Comparison of ENCODE assay signal across 8 cellular contexts in the genomic region with DNA sequence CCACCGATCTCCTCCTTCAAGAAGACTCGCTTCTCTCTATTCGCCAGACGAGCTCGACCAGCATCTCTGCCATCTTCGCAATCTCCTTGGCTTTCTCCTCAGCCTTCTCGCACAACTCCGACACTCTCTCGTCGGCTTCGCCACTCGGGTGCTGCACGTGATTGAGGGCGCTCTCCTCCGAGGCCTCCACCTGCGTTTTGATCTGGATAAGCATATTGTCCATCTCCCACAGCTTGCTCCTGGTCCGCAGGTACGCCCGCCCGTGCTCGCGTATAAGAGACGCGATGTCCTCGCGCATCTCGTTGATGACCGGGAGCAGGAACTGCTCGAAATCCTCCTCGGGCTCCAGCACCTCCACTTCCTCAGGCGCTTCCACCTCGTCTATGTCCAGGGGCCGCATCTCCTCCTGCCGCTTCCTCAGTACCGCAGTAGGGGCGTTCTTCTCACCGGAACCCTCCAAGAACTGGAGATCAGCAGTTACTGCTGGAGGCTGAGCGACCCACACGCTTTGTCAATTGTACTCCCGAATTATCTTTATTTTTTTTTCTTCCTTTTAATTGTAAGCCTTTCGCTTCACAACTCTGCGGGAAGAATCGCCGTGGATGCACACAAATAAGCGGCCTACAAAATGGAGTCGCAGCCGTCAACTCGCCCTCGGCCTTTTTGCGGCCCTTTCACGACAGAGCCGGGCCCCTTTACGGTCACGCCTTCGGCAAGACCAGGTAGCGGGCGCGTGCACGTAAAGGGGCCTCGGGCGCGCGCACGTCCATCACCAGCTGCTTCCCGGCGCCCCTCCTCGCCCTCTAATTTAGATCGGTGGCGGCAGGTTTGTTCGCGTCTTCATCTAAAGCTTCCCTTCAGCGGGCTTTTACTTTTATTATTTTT. TPM values are rescaled to one million over a fixed set of nuclear protein-coding genes. Genes with fewer than 3 reads are reported as not detected.
DNase-seq lines count a peak whose midpoint lies in the region; FAIRE-seq and TF ChIP-seq lines count a peak whose summit lies in the region.

A gene (minus strand): TSS at position 636 of the 885 bp plus-strand sequence. CDS start 236 bp downstream, at position 400.

- no peak within 1 kb of the TSS for H2BK12ac ChIP-seq in neuronal stem cell (ENCODE audit: low read length)

- H2BK15ac ChIP-seq in neuronal stem cell (ENCODE audit: low read length): no peak within 1 kb of the TSS

- intact Hi-C loops in activated naive CD4-positive, alpha-beta T cell treated with anti-CD3 and anti-CD28 coated beads for 36 hours (cut with micrococcal nuclease): loop anchor here (1.0 to 2.0 kb wide), 5 partner anchors 8 to 73 kb away; a partner anchor contains a TSS

- no peak within 1 kb of the TSS for H3K4ac ChIP-seq in neuronal stem cell (ENCODE audit: low read length)

- FAIRE-seq in G401.6 (lab: Jason Lieb, UNC): peak; percentile 92
- no peak for FAIRE-seq in frontal cortex (lab: Jason Lieb, UNC)

- peak within 1 kb of the TSS; percentile 96 for H2AFZ ChIP-seq in neuronal stem cell (ENCODE audit: low read length)

- H3K9me3 ChIP-seq in HEK293 (ENCODE audit: control insufficient read depth, insufficient read depth, low read depth, low read length): no peaks in the 10 kb centered on the region
- H3K9me3 ChIP-seq in neuronal stem cell (replicated peaks in 1 of 2; ENCODE audit: control insufficient read depth in 2 of 2, insufficient read depth in 1 of 2, low read depth in 1 of 2, low read length in 2 of 2): peaks cover 1 to 40% of the 10 kb centered on the region in 2 donors
- H3K9me3 ChIP-seq in subcutaneous abdominal adipose tissue (ENCODE audit: control insufficient read depth in 5 of 5, low read length in 5 of 5): no peaks in the 10 kb centered on the region

- H3K27ac Mint-ChIP-seq in activated naive CD4-positive, alpha-beta T cell treated with anti-CD3 and anti-CD28 coated beads for 36 hours: peak within 1 kb of the TSS; percentile 98

- CTCF ChIA-PET in HEK293 (lab: Yijun Ruan, JAX): interaction anchor here (0.6 kb wide), 1 partner anchor 253 kb away, joined by 3 read pairs; no protein-coding TSS in a partner anchor
- CTCF ChIA-PET in activated naive CD4-positive, alpha-beta T cell treated with anti-CD3 and anti-CD28 coated beads for 36 hours (lab: Charles Lee): interaction anchor here (0.7 to 11.7 kb wide), 4 partner anchors 14 to 163 kb away, joined by 3 to 96 read pairs (median 7); a partner anchor contains a TSS

- WGBS in neuronal stem cell (ENCODE audit: extremely low coverage in 2 of 2, insufficient read length in 2 of 2, insufficient replicate concordance in 1 of 2), 2 donors: no CpG with 5 or more reads among the region's 72 CpGs

- no peak within 1 kb of the TSS for H2BK120ac ChIP-seq in neuronal stem cell (ENCODE audit: low read depth, low read length)

- H3K36me3 ChIP-seq in HEK293 (ENCODE audit: control insufficient read depth in 2 of 2, insufficient read depth in 1 of 2, low read length in 2 of 2) (peaks cover 0 to 23% of the 10 kb centered on the region in 2 experiments; a peak in 1 of 3 replicates), neuronal stem cell (replicated peaks in 1 of 2; ENCODE audit: control insufficient read depth in 2 of 2, insufficient read depth in 2 of 2, low read length in 2 of 2) (peaks cover 10 to 39% of the 10 kb centered on the region in 2 donors), subcutaneous abdominal adipose tissue (ENCODE audit: control insufficient read depth in 5 of 5, insufficient read depth in 5 of 5, low read length in 5 of 5) (peaks cover 0 to 9% (median 6%) of the 10 kb centered on the region in 5 donors)

- peak within 1 kb of the TSS; percentile 95 for H3K9ac ChIP-seq in neuronal stem cell (ENCODE audit: low read depth, low read length, poor library complexity)
- peak within 1 kb of the TSS; percentile 43 to 88 (median 82) for H3K9ac ChIP-seq in subcutaneous abdominal adipose tissue (ENCODE audit: low read length in 5 of 5)

- H3K27me3 Mint-ChIP-seq in activated naive CD4-positive, alpha-beta T cell treated with anti-CD3 and anti-CD28 coated beads for 36 hours (ENCODE audit: low read depth): no peaks in the 10 kb centered on the region

- H3K9me3 Mint-ChIP-seq in activated naive CD4-positive, alpha-beta T cell treated with anti-CD3 and anti-CD28 coated beads for 36 hours: peaks cover 4% of the 10 kb centered on the region

- H2BK5ac ChIP-seq in neuronal stem cell (ENCODE audit: low read length): no peak within 1 kb of the TSS

- no peaks in the 10 kb centered on the region for H3K4me1 ChIP-seq in HEK293 (ENCODE audit: control insufficient read depth, insufficient read depth, low read length)
- H3K4me1 ChIP-seq in neuronal stem cell (ENCODE audit: control insufficient read depth in 2 of 2, insufficient read depth in 1 of 2, low read depth in 1 of 2, low read length in 2 of 2): peaks cover 7 to 12% of the 10 kb centered on the region in 2 donors
- H3K4me1 ChIP-seq in subcutaneous abdominal adipose tissue (ENCODE audit: control insufficient read depth in 5 of 5, insufficient read depth in 5 of 5, low read length in 5 of 5): peaks cover 4 to 39% (median 33%) of the 10 kb centered on the region in 5 donors

- H3K36me3 Mint-ChIP-seq in activated naive CD4-positive, alpha-beta T cell treated with anti-CD3 and anti-CD28 coated beads for 36 hours (ENCODE audit: low read depth): peaks cover 35% of the 10 kb centered on the region

- peak within 1 kb of the TSS; percentile 25 for H3K23ac ChIP-seq in neuronal stem cell (ENCODE audit: low read depth, low read length, poor library complexity)

- H3K4me3 ChIP-seq in HEK293 (ENCODE audit: low read depth, low read length) (peak within 1 kb of the TSS; percentile 65), neuronal stem cell (ENCODE audit: low read length in 2 of 2) (peak within 1 kb of the TSS; percentile 92 to 100), subcutaneous abdominal adipose tissue (ENCODE audit: low read depth in 1 of 5, low read length in 5 of 5) (peak within 1 kb of the TSS; percentile 82 to 96 (median 92))

- H4K8ac ChIP-seq in neuronal stem cell (ENCODE audit: low read depth, low read length): no peak within 1 kb of the TSS

- POLR2A ChIA-PET in HEK293 (lab: Yijun Ruan, JAX): interaction anchor here (1.0 to 1.7 kb wide), 4 partner anchors 34 to 74 kb away, joined by 3 to 8 read pairs (median 5); a partner anchor contains a TSS

- H3K4me3 Mint-ChIP-seq in activated naive CD4-positive, alpha-beta T cell treated with anti-CD3 and anti-CD28 coated beads for 36 hours: peak within 1 kb of the TSS; percentile 98

- DNase-seq in NAMALWA (ENCODE audit: low spot score) (peak; percentile 97), SK-N-DZ (ENCODE audit: low spot score) (peak; percentile 95), frontal cortex (ENCODE audit: low spot score in 2 of 2) (peak; percentile 80 to 87), neuronal stem cell (ENCODE audit: low spot score) (peak; percentile 96)
- DNase-seq in activated naive CD4-positive, alpha-beta T cell treated with anti-CD3 and anti-CD28 coated beads for 36 hours: peak; percentile 98

- H3K4me2 ChIP-seq in neuronal stem cell (ENCODE audit: insufficient read depth, low read length, poor library complexity, severe bottlenecking): peak within 1 kb of the TSS; percentile 68

- H4K91ac ChIP-seq in neuronal stem cell (ENCODE audit: low read depth, low read length, poor library complexity): no peak within 1 kb of the TSS

- peaks cover 49% of the 10 kb centered on the region for H3K4me1 Mint-ChIP-seq in activated naive CD4-positive, alpha-beta T cell treated with anti-CD3 and anti-CD28 coated beads for 36 hours (ENCODE audit: low read depth)

- H3K27ac ChIP-seq in HEK293 (ENCODE audit: extremely low read depth, low read depth, low read length) (peak within 1 kb of the TSS; percentile 64), neuronal stem cell (replicated peaks; ENCODE audit: low read length) (peak within 1 kb of the TSS; percentile 74), subcutaneous abdominal adipose tissue (ENCODE audit: low read depth, low read length) (peak within 1 kb of the TSS; percentile 71)

- no peak for TF ChIP-seq CTCF in HEK293 (tag by site-specific recombination; IDR thresholded peaks at IDR 0.05)

- H3K14ac ChIP-seq in neuronal stem cell (ENCODE audit: low read length): no peak within 1 kb of the TSS

- peak within 1 kb of the TSS; percentile 23 for H2AK5ac ChIP-seq in neuronal stem cell (ENCODE audit: low read depth, low read length)

- peaks cover 6% of the 10 kb centered on the region for H3K79me1 ChIP-seq in neuronal stem cell (ENCODE audit: low read depth, low read length)

- H3K27me3 ChIP-seq in neuronal stem cell (ENCODE audit: control insufficient read depth in 3 of 3, insufficient read depth in 3 of 3, low read depth in 1 of 3, low read length in 3 of 3) (peaks cover 0 to 2% (median 0%) of the 10 kb centered on the region in 3 experiments), subcutaneous abdominal adipose tissue (ENCODE audit: control insufficient read depth in 5 of 5, insufficient read depth in 4 of 5, low read length in 5 of 5) (no peaks in the 10 kb centered on the region)

- peak within 1 kb of the TSS; percentile 61 for H3K18ac ChIP-seq in neuronal stem cell (ENCODE audit: low read length)

TF ChIP-seq in HEK293, 187 proteins besides CTCF, POLR2A, EP300 and RAD21 (continues in another document):
- TF ChIP-seq TRIM28 (IDR thresholded peaks at IDR 0.05; ENCODE audit: borderline replicate concordance, low read length): peak; percentile 36; the same call in 1 of the 2 replicates
- TF ChIP-seq YY1 (tag by site-specific recombination; IDR thresholded peaks at IDR 0.05): peak; percentile 66
- TF ChIP-seq ZNF10 (tag by site-specific recombination; IDR thresholded peaks at IDR 0.05): 0 out of 2 replicates have a peak, but pooled peaks have one; percentile 32
- TF ChIP-seq ZNF335 (tag by site-specific recombination; conservative IDR thresholded peaks at IDR 0.05): peak; percentile 43
- TF ChIP-seq ZNF561 (tag by site-specific recombination; IDR thresholded peaks at IDR 0.05; ENCODE audit: borderline replicate concordance): 0 out of 2 replicates have a peak, but pooled peaks have one; percentile 27

RNA-seq across cellular contexts. Expression of the gene that starts here (rescaled TPM):
- polyA plus RNA-seq in SK-N-DZ (2014; cell fraction: cytosol; rRNA removed): 95.9 and 120 TPM in 2 replicates
- 59.3 and 63.9 TPM in 2 replicates for polyA plus RNA-seq in SK-N-DZ (2014; cell fraction: nucleus; rRNA removed)
- total RNA-seq in activated naive CD4-positive, alpha-beta T cell treated with anti-CD3 and anti-CD28 coated beads for 36 hours: 10 to 100 TPM; 37.0 to 38.6 TPM
- 100 TPM for total RNA-seq in frontal cortex
- polyA plus RNA-seq in neuronal stem cell (2013, experiment 1 of 2): 58.3 TPM
- polyA plus RNA-seq in neuronal stem cell (2013, experiment 2 of 2): 58.9 TPM

Comparison
In these comparisons a context has a peak if more than half of its experiments do, and no peak if none do; other contexts are left out.
1. Peak in every context shown above with its lines: DNase-seq, H3K4me3 ChIP-seq and H3K27ac ChIP-seq.